13 cellular contexts compared by ENCODE assay signal in genomic region chr1:82090104-82090503, GRCh38.
DNase-seq lines count a peak whose midpoint lies in the region; ATAC-seq and TF ChIP-seq lines count a peak whose summit lies in the region.
"Had no signal": no experiment of that assay in that cellular context is flagged by ENCODE, and none has a peak within 500 bp of the region (broad histone marks: within the 10 kb centered on the region; RNA-seq: fewer than 3 reads in every experiment).

No MANE protein-coding gene starts in this region.

- no peaks in the 10 kb centered on the region for H3K79me2 ChIP-seq in DND-41 (ENCODE audit: insufficient read depth, low read length)

- no peaks in the 10 kb centered on the region for H3K9me3 ChIP-seq in DND-41 (ENCODE audit: insufficient read depth, low read length, severe bottlenecking)
- H3K9me3 ChIP-seq: neutrophil had no signal

- no peaks in the 10 kb centered on the region for H4K20me1 ChIP-seq in DND-41 (ENCODE audit: insufficient read depth, low read length)

- TF ChIP-seq CTCF in DND-41 (IDR thresholded peaks at IDR 0.05; ENCODE audit: borderline replicate concordance, extremely low read depth, low read length, poor library complexity, severe bottlenecking) (peak; percentile 10), LNCAP (IDR thresholded peaks at IDR 0.05) (peak; percentile 66), mesothelial cell of epicardium (IDR thresholded peaks at IDR 0.05; ENCODE audit: unreplicated experiment) (peak; percentile 41)

- ATAC-seq in DND-41 (ENCODE audit: insufficient read depth, low read depth), result no peak

- no peak overlapping the region for H3K27ac Mint-ChIP-seq in mesothelial cell of epicardium

- H3K27me3 ChIP-seq in DND-41 (ENCODE audit: insufficient read depth, low read length, poor library complexity), result no peaks in the 10 kb centered on the region
- H3K27me3 ChIP-seq: neutrophil had no signal

- H3K36me3 Mint-ChIP-seq in mesothelial cell of epicardium, result no peaks in the 10 kb centered on the region

- DNase-seq in DND-41 (no peak), dermis blood vessel endothelial cell (peak; percentile 36), mesothelial cell of epicardium (ENCODE audit: low spot score in 2 of 2, unreplicated experiment in 2 of 2) (no peak), kidney tubule cell (ENCODE audit: low spot score) (no peak), retina (no peak), amygdala (lab: John Stamatoyannopoulos, UW) (no peak), SIG-M5 (lab: John Stamatoyannopoulos, UW) (no peak)
- DNase-seq: activated CD4-positive, alpha-beta T cell treated with anti-CD3 and anti-CD28 coated beads, Interleukin-2, amount 50 U/mL, for 4 hours; activated naive CD4-positive, alpha-beta T cell treated with Interleukin-2 at 50 U/mL for 16 hours; stimulated activated CD4-positive, alpha-beta T cell treated with anti-CD3 and anti-CD28 coated beads, Interleukin-4, amount 100 ng/mL, for 4 hours; SW 1271 had no signal

- no peaks in the 10 kb centered on the region for H3K27me3 Mint-ChIP-seq in mesothelial cell of epicardium (ENCODE audit: low read depth)

- H2AFZ ChIP-seq in DND-41 (ENCODE audit: low read depth, low read length), result no peak overlapping the region

- peaks cover 13% of the 10 kb centered on the region for H3K9me3 Mint-ChIP-seq in mesothelial cell of epicardium

- no peaks in the 10 kb centered on the region for H3K4me1 Mint-ChIP-seq in mesothelial cell of epicardium

- H3K4me2 ChIP-seq in DND-41 (ENCODE audit: insufficient read depth, low read length), result no peak overlapping the region

- H3K9ac ChIP-seq in DND-41 (ENCODE audit: low read depth, low read length), result no peak overlapping the region

- no peak overlapping the region for H3K27ac ChIP-seq in DND-41 (ENCODE audit: low read length)
- H3K27ac ChIP-seq: neutrophil had no signal

- no peak overlapping the region for H3K4me3 ChIP-seq in DND-41 (ENCODE audit: low read depth in 1 of 2, low read length in 2 of 2)

- no peaks in the 10 kb centered on the region for H3K4me1 ChIP-seq in DND-41 (ENCODE audit: insufficient read depth, low read length)

- no peak overlapping the region for H3K4me3 Mint-ChIP-seq in mesothelial cell of epicardium

- no peaks in the 10 kb centered on the region for H3K36me3 ChIP-seq in DND-41 (ENCODE audit: insufficient read depth, low read length)
- H3K36me3 ChIP-seq: neutrophil had no signal

Comparison
In these comparisons a context has a peak if more than half of its experiments do, and no peak if none do; other contexts are left out.
1. CTCF ChIP-seq: peak in every context shown above with its lines; median percentile 66 in LNCAP; 41 in mesothelial cell of epicardium; 10 in DND-41.